Comparison of ENCODE assay signal across 1 cellular context in the genomic region with DNA sequence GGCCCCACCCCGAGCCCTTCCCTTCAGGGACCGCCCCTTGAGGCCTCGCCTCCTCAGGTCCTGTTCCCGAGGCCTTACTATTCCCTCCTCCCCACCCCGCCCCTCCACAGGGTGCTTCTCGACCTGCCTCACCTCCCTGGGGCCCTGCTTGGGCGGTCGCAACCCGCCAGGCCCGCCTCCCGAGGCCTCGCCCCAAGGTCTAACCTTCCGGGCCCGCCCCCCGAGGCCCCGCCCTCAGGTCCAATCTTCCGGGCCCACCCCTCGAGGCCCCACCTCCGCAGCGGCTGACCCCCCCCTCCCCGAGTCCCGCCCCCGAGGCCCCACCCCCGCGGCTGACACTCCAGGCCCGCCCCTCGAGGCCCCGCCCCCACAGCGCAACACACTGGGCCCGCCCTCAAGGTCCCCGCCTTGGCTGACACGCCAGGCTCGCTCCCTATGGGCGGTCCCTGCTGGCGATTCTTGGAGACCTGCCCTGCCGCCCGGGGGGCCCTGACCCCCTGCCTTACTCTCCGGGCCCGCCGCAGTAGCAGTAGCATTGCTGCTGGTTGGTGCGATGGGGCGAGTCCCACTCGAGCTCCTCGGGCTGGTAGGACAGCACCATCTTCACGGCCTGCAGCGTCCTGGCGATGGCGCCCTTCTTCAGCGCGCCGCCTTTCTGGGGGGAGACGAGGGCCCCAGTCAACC.
TF ChIP-seq lines count a peak whose summit lies in the region.

No MANE protein-coding gene starts in this region.

TF ChIP-seq in K562, 482 proteins besides CTCF, POLR2A, EP300 and RAD21 (continued from another document and continues in another):
- TF ChIP-seq, protein P1, sequence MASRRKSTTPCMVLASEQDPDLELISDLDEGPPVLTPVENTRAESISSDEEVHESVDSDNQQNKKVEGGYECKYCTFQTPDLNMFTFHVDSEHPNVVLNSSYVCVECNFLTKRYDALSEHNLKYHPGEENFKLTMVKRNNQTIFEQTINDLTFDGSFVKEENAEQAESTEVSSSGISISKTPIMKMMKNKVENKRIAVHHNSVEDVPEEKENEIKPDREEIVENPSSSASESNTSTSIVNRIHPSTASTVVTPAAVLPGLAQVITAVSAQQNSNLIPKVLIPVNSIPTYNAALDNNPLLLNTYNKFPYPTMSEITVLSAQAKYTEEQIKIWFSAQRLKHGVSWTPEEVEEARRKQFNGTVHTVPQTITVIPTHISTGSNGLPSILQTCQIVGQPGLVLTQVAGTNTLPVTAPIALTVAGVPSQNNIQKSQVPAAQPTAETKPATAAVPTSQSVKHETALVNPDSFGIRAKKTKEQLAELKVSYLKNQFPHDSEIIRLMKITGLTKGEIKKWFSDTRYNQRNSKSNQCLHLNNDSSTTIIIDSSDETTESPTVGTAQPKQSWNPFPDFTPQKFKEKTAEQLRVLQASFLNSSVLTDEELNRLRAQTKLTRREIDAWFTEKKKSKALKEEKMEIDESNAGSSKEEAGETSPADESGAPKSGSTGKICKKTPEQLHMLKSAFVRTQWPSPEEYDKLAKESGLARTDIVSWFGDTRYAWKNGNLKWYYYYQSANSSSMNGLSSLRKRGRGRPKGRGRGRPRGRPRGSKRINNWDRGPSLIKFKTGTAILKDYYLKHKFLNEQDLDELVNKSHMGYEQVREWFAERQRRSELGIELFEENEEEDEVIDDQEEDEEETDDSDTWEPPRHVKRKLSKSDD (conservative IDR thresholded peaks at IDR 0.05; ENCODE audit: low read length) = peak; percentile 78
- TF ChIP-seq ZNF589 (CRISPR knock-in tag; IDR thresholded peaks at IDR 0.05; ENCODE audit: low read depth) (no peak), ZNF75A (CRISPR knock-in tag; IDR thresholded peaks at IDR 0.05) (no peak), POLR2G (IDR thresholded peaks at IDR 0.05; ENCODE audit: low read depth, low read length) (no peak), HCFC1 (IDR thresholded peaks at IDR 0.05; ENCODE audit: low read depth, low read length) (peak; percentile 57; the same call in 1 of the 2 replicates), RBM39 (optimal IDR thresholded peaks at IDR 0.05; ENCODE audit: low read depth, low read length) (no peak), POLR2B (IDR thresholded peaks at IDR 0.05; ENCODE audit: low read depth, partially characterized antibody) (no peak), ZNF282 (CRISPR knock-in tag; IDR thresholded peaks at IDR 0.05) (no peak), ZNF668 (CRISPR knock-in tag; IDR thresholded peaks at IDR 0.05) (no peak), PHB2 (IDR thresholded peaks at IDR 0.05; ENCODE audit: low read depth) (no peak), HDAC6 (IDR thresholded peaks at IDR 0.05; ENCODE audit: low read depth, low read length) (0 out of 2 replicates have a peak, but pooled peaks have one; percentile 55), NEUROD1 (IDR thresholded peaks at IDR 0.05; ENCODE audit: borderline replicate concordance, low read depth, low read length, partially characterized antibody) (peak; percentile 86), ZNF274 (IDR thresholded peaks at IDR 0.05; ENCODE audit: borderline replicate concordance, low read depth, low read length) (no peak), ZNF77 (CRISPR knock-in tag; IDR thresholded peaks at IDR 0.05) (no peak), CBX8 (IDR thresholded peaks at IDR 0.05; ENCODE audit: borderline replicate concordance, extremely low read depth, low read depth, low read length, poor library complexity, severe bottlenecking) (no peak), BRF1 (IDR thresholded peaks at IDR 0.05; ENCODE audit: borderline replicate concordance, extremely low read depth, insufficient read length) (no peak), SMAD2 (IDR thresholded peaks at IDR 0.05; ENCODE audit: low read depth, low read length) (0 out of 2 replicates have a peak, but pooled peaks have one; percentile 46), ZNF695 (CRISPR knock-in tag; IDR thresholded peaks at IDR 0.05) (no peak), NCOA6 (IDR thresholded peaks at IDR 0.05) (no peak), ZNF263 (CRISPR knock-in tag; IDR thresholded peaks at IDR 0.05; ENCODE audit: borderline replicate concordance) (no peak), SETDB1 (IDR thresholded peaks at IDR 0.05; ENCODE audit: low read length) (no peak), CCNT2 (IDR thresholded peaks at IDR 0.05; ENCODE audit: borderline replicate concordance, extremely low read depth, insufficient read length, low read depth, low read length) (no peak), KDM2B (CRISPR knock-in tag; IDR thresholded peaks at IDR 0.05) (no peak), DACH1 (IDR thresholded peaks at IDR 0.05; ENCODE audit: partially characterized antibody) (no peak), MEF2D (tag; conservative IDR thresholded peaks at IDR 0.05; ENCODE audit: low read depth) (no peak), ZSCAN29 (IDR thresholded peaks at IDR 0.05) (no peak), PURB (CRISPR knock-in tag; IDR thresholded peaks at IDR 0.05; ENCODE audit: low read depth) (no peak), NFATC3 (IDR thresholded peaks at IDR 0.05) (no peak), STAT5B (CRISPR knock-in tag; IDR thresholded peaks at IDR 0.05) (no peak), MAZ (CRISPR knock-in tag; conservative IDR thresholded peaks at IDR 0.05 in 1 of 2, IDR thresholded peaks at IDR 0.05 in 1 of 2) (no peak), CBFA2T2 (conservative IDR thresholded peaks at IDR 0.05) (no peak), ZFP36 (IDR thresholded peaks at IDR 0.05; ENCODE audit: low read depth, low read length, partially characterized antibody) (peak; percentile 42), GTF2E2 (tag; IDR thresholded peaks at IDR 0.05) (no peak), ZNF165 (CRISPR knock-in tag; IDR thresholded peaks at IDR 0.05; ENCODE audit: borderline replicate concordance) (no peak)
- TF ChIP-seq, protein P2, sequence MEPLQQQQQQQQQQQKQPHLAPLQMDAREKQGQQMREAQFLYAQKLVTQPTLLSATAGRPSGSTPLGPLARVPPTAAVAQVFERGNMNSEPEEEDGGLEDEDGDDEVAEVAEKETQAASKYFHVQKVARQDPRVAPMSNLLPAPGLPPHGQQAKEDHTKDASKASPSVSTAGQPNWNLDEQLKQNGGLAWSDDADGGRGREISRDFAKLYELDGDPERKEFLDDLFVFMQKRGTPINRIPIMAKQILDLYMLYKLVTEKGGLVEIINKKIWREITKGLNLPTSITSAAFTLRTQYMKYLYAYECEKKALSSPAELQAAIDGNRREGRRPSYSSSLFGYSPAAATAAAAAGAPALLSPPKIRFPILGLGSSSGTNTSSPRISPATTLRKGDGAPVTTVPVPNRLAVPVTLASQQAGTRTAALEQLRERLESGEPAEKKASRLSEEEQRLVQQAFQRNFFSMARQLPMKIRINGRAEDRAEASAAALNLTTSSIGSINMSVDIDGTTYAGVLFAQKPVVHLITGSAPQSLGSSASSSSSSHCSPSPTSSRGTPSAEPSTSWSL (CRISPR knock-in tag; IDR thresholded peaks at IDR 0.05; ENCODE audit: borderline replicate concordance) = no peak
- TF ChIP-seq, protein P3, sequence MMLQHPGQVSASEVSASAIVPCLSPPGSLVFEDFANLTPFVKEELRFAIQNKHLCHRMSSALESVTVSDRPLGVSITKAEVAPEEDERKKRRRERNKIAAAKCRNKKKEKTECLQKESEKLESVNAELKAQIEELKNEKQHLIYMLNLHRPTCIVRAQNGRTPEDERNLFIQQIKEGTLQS (IDR thresholded peaks at IDR 0.05) = no peak
- TF ChIP-seq, protein P3 (CRISPR knock-in tag; conservative IDR thresholded peaks at IDR 0.05) = peak; percentile 93
- TF ChIP-seq, protein P4, sequence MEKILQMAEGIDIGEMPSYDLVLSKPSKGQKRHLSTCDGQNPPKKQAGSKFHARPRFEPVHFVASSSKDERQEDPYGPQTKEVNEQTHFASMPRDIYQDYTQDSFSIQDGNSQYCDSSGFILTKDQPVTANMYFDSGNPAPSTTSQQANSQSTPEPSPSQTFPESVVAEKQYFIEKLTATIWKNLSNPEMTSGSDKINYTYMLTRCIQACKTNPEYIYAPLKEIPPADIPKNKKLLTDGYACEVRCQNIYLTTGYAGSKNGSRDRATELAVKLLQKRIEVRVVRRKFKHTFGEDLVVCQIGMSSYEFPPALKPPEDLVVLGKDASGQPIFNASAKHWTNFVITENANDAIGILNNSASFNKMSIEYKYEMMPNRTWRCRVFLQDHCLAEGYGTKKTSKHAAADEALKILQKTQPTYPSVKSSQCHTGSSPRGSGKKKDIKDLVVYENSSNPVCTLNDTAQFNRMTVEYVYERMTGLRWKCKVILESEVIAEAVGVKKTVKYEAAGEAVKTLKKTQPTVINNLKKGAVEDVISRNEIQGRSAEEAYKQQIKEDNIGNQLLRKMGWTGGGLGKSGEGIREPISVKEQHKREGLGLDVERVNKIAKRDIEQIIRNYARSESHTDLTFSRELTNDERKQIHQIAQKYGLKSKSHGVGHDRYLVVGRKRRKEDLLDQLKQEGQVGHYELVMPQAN (IDR thresholded peaks at IDR 0.05; ENCODE audit: borderline replicate concordance) = no peak
- TF ChIP-seq, protein P5, sequence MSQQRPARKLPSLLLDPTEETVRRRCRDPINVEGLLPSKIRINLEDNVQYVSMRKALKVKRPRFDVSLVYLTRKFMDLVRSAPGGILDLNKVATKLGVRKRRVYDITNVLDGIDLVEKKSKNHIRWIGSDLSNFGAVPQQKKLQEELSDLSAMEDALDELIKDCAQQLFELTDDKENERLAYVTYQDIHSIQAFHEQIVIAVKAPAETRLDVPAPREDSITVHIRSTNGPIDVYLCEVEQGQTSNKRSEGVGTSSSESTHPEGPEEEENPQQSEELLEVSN (IDR thresholded peaks at IDR 0.05; ENCODE audit: borderline replicate concordance in 1 of 2, extremely low read depth in 1 of 2, insufficient read depth in 1 of 2, insufficient read length in 1 of 2, low read depth in 1 of 2, low read length in 1 of 2, poor library complexity in 1 of 2, severe bottlenecking in 1 of 2) = no peak
- TF ChIP-seq, protein P6, sequence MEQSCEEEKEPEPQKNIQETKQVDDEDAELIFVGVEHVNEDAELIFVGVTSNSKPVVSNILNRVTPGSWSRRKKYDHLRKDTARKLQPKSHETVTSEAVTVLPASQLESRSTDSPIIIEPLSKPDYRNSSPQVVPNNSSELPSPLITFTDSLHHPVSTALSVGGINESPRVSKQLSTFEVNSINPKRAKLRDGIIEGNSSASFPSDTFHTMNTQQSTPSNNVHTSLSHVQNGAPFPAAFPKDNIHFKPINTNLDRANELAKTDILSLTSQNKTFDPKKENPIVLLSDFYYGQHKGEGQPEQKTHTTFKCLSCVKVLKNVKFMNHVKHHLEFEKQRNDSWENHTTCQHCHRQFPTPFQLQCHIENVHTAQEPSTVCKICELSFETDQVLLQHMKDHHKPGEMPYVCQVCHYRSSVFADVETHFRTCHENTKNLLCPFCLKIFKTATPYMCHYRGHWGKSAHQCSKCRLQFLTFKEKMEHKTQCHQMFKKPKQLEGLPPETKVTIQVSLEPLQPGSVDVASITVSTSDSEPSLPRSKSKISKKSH (CRISPR knock-in tag; IDR thresholded peaks at IDR 0.05) = no peak
- TF ChIP-seq, protein P7, sequence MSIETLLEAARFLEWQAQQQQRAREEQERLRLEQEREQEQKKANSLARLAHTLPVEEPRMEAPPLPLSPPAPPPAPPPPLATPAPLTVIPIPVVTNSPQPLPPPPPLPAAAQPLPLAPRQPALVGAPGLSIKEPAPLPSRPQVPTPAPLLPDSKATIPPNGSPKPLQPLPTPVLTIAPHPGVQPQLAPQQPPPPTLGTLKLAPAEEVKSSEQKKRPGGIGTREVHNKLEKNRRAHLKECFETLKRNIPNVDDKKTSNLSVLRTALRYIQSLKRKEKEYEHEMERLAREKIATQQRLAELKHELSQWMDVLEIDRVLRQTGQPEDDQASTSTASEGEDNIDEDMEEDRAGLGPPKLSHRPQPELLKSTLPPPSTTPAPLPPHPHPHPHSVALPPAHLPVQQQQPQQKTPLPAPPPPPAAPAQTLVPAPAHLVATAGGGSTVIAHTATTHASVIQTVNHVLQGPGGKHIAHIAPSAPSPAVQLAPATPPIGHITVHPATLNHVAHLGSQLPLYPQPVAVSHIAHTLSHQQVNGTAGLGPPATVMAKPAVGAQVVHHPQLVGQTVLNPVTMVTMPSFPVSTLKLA (conservative IDR thresholded peaks at IDR 0.05) = no peak
- TF ChIP-seq, protein P8, sequence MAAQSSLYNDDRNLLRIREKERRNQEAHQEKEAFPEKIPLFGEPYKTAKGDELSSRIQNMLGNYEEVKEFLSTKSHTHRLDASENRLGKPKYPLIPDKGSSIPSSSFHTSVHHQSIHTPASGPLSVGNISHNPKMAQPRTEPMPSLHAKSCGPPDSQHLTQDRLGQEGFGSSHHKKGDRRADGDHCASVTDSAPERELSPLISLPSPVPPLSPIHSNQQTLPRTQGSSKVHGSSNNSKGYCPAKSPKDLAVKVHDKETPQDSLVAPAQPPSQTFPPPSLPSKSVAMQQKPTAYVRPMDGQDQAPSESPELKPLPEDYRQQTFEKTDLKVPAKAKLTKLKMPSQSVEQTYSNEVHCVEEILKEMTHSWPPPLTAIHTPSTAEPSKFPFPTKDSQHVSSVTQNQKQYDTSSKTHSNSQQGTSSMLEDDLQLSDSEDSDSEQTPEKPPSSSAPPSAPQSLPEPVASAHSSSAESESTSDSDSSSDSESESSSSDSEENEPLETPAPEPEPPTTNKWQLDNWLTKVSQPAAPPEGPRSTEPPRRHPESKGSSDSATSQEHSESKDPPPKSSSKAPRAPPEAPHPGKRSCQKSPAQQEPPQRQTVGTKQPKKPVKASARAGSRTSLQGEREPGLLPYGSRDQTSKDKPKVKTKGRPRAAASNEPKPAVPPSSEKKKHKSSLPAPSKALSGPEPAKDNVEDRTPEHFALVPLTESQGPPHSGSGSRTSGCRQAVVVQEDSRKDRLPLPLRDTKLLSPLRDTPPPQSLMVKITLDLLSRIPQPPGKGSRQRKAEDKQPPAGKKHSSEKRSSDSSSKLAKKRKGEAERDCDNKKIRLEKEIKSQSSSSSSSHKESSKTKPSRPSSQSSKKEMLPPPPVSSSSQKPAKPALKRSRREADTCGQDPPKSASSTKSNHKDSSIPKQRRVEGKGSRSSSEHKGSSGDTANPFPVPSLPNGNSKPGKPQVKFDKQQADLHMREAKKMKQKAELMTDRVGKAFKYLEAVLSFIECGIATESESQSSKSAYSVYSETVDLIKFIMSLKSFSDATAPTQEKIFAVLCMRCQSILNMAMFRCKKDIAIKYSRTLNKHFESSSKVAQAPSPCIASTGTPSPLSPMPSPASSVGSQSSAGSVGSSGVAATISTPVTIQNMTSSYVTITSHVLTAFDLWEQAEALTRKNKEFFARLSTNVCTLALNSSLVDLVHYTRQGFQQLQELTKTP (IDR thresholded peaks at IDR 0.05; ENCODE audit: low read depth in 1 of 2, partially characterized antibody in 2 of 2) = no peak
- TF ChIP-seq, protein P9, sequence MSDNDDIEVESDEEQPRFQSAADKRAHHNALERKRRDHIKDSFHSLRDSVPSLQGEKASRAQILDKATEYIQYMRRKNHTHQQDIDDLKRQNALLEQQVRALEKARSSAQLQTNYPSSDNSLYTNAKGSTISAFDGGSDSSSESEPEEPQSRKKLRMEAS (CRISPR knock-in tag; IDR thresholded peaks at IDR 0.05) = no peak
- TF ChIP-seq, protein P10, sequence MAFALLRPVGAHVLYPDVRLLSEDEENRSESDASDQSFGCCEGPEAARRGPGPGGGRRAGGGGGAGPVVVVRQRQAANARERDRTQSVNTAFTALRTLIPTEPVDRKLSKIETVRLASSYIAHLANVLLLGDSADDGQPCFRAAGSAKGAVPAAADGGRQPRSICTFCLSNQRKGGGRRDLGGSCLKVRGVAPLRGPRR (CRISPR knock-in tag; IDR thresholded peaks at IDR 0.05) = no peak
